In the genomic region with DNA sequence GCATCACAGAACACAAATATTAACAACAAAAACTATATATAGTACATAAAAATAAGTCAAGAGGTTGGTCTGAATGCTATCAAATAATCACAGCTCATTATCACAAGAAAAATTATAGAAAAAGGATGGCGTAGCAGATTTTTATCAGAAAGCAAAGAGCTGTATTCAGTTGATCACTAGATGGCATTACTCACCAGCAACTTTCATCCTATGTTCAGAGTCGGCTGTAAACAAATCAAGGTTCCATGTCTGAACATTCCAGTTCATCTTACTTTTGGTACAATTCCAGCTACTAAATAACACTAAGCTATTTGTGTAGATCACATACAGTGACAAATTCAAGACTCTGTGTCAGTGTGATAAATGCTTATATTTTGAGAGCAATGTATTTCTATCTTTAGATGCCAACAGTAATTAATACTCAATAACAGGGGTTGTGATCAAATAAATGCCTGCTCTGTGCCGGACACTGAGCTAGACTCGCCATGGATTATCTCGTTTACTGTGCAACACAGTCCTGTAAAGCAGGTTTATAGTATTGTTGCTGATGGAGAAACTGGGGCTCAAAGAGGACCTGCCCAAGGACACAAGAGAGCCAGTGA, we compare ENCODE assay signal across 8 cellular contexts. TPM values are rescaled to one million over a fixed set of nuclear protein-coding genes. Genes with fewer than 3 reads are reported as not detected.
DNase-seq lines count a peak whose midpoint lies in the region; ATAC-seq and TF ChIP-seq lines count a peak whose summit lies in the region.

No MANE protein-coding gene starts in this region.

- intact Hi-C loops in lower lobe of right lung (cut with DNase I) = no loop called here

- no peak overlapping the region for H3K27ac ChIP-seq in lower lobe of right lung

- H3K27me3 Mint-ChIP-seq in activated CD8-positive, alpha-beta memory T cell treated with anti-CD3 and anti-CD28 coated beads, Interleukin-2, amount 10 ng/mL, durations not matched to agents 7 days and 5 days = no peaks in the 10 kb centered on the region
- H3K27me3 Mint-ChIP-seq in chondrocyte (ENCODE audit: low read depth) = no peaks in the 10 kb centered on the region

- CTCF ChIA-PET in activated CD8-positive, alpha-beta memory T cell treated with anti-CD3 and anti-CD28 coated beads, Interleukin-2, amount 10 ng/mL, durations not matched to agents 7 days and 5 days (lab: Charles Lee) = interaction anchor here (0.8 to 4.1 kb wide), 7 partner anchors 18 to 457 kb away, joined by 3 to 20 read pairs (median 4); no protein-coding TSS in a partner anchor

- H3K36me3 Mint-ChIP-seq in activated CD8-positive, alpha-beta memory T cell treated with anti-CD3 and anti-CD28 coated beads, Interleukin-2, amount 10 ng/mL, durations not matched to agents 7 days and 5 days = peaks cover 17% of the 10 kb centered on the region
- peaks cover 17% of the 10 kb centered on the region for H3K36me3 Mint-ChIP-seq in chondrocyte (ENCODE audit: low read depth)

- no peak overlapping the region for H3K4me3 ChIP-seq in lower lobe of right lung

- H3K9me3 Mint-ChIP-seq in activated CD8-positive, alpha-beta memory T cell treated with anti-CD3 and anti-CD28 coated beads, Interleukin-2, amount 10 ng/mL, durations not matched to agents 7 days and 5 days (ENCODE audit: low read depth) = peaks cover 2% of the 10 kb centered on the region
- no peaks in the 10 kb centered on the region for H3K9me3 Mint-ChIP-seq in chondrocyte (ENCODE audit: low read depth)

- H3K4me1 Mint-ChIP-seq in activated CD8-positive, alpha-beta memory T cell treated with anti-CD3 and anti-CD28 coated beads, Interleukin-2, amount 10 ng/mL, durations not matched to agents 7 days and 5 days = peaks cover 14% of the 10 kb centered on the region
- H3K4me1 Mint-ChIP-seq in chondrocyte (ENCODE audit: low read depth) = peaks cover 11% of the 10 kb centered on the region

- H3K9me3 ChIP-seq in lower lobe of right lung = no peaks in the 10 kb centered on the region

- peaks cover 59% of the 10 kb centered on the region for H3K36me3 ChIP-seq in lower lobe of right lung

- H3K27me3 ChIP-seq in lower lobe of right lung (ENCODE audit: low read depth) = no peaks in the 10 kb centered on the region

- peak; percentile 12 for DNase-seq in activated CD8-positive, alpha-beta memory T cell treated with anti-CD3 and anti-CD28 coated beads, Interleukin-2, amount 10 ng/mL, durations not matched to agents 7 days and 5 days
- DNase-seq in activated CD8-positive, alpha-beta memory T cell treated with anti-CD3 and anti-CD28 coated beads, Interleukin-2, amount 50 U/mL, for 4 hours = no peak
- DNase-seq in NCI-H446 (lab: John Stamatoyannopoulos, UW) (peak; percentile 13 to 70), chondrocyte (ENCODE audit: low spot score) (no peak), lower lobe of right lung (no peak), NCI-H774 (lab: John Stamatoyannopoulos, UW) (no peak), T-helper 9 cell (no peak)
- DNase-seq in activated CD4-positive, alpha-beta T cell treated with anti-CD3 and anti-CD28 coated beads, Interleukin-2, amount 50 U/mL, for 48 hours = no peak

- H3K4me3 Mint-ChIP-seq in activated CD8-positive, alpha-beta memory T cell treated with anti-CD3 and anti-CD28 coated beads, Interleukin-2, amount 10 ng/mL, durations not matched to agents 7 days and 5 days = no peak overlapping the region
- H3K4me3 Mint-ChIP-seq in chondrocyte (ENCODE audit: unreplicated experiment) = no peak overlapping the region

- ATAC-seq in activated CD8-positive, alpha-beta memory T cell treated with anti-CD3 and anti-CD28 coated beads, Interleukin-2, amount 10 ng/mL, durations not matched to agents 7 days and 5 days = peak; percentile 33
- peak; percentile 64 to 69 for ATAC-seq in lower lobe of right lung

- H3K27ac Mint-ChIP-seq in activated CD8-positive, alpha-beta memory T cell treated with anti-CD3 and anti-CD28 coated beads, Interleukin-2, amount 10 ng/mL, durations not matched to agents 7 days and 5 days = no peak overlapping the region
- H3K27ac Mint-ChIP-seq in chondrocyte (ENCODE audit: unreplicated experiment) = peak overlapping the region; percentile 57

- TF ChIP-seq CTCF in chondrocyte (IDR thresholded peaks at IDR 0.05) = peak; percentile 84
- peak; percentile 54 for TF ChIP-seq CTCF in lower lobe of right lung (IDR thresholded peaks at IDR 0.05)

- H3K4me1 ChIP-seq in lower lobe of right lung = peaks cover 15% of the 10 kb centered on the region

RNA-seq across cellular contexts. Expression of gene NRDE2, which starts 30.1 kb away (rescaled TPM):
- total RNA-seq in activated CD8-positive, alpha-beta memory T cell treated with anti-CD3 and anti-CD28 coated beads, Interleukin-2, amount 10 ng/mL, durations not matched to agents 7 days and 5 days = 10 to 100 TPM; 30.3 TPM
- total RNA-seq in chondrocyte = 16.1 to 17.8 TPM (median 16.8 TPM) in 3 replicates
- total RNA-seq in lower lobe of right lung = 22.2 TPM

RNA-seq across cellular contexts. Expression of gene PSMC1, which starts 45.3 kb away (rescaled TPM):
- 100 to 1,000 TPM in 1 of 2 experiments, 10 to 100 TPM in 1; 93.1 to 120 TPM for total RNA-seq in activated CD8-positive, alpha-beta memory T cell treated with anti-CD3 and anti-CD28 coated beads, Interleukin-2, amount 10 ng/mL, durations not matched to agents 7 days and 5 days
- total RNA-seq in chondrocyte (78.6 to 97.6 TPM (median 79.3 TPM) in 3 replicates), lower lobe of right lung (61.7 TPM)

Comparison
In these comparisons a context has a peak if more than half of its experiments do, and no peak if none do; other contexts are left out.
1. DNase-seq: peak in activated CD8-positive, alpha-beta memory T cell treated with anti-CD3 and anti-CD28 coated beads, Interleukin-2, amount 10 ng/mL, durations not matched to agents 7 days and 5 days (single experiment) and NCI-H446 (2 of 2); none in activated CD8-positive, alpha-beta memory T cell treated with anti-CD3 and anti-CD28 coated beads, Interleukin-2, amount 50 U/mL, for 4 hours (single experiment), chondrocyte (single experiment), lower lobe of right lung (single experiment), NCI-H774 (single experiment), T-helper 9 cell (single experiment) and activated CD4-positive, alpha-beta T cell treated with anti-CD3 and anti-CD28 coated beads, Interleukin-2, amount 50 U/mL, for 48 hours (0 of 2).